10 cellular contexts compared by ENCODE assay signal in genomic region chr3:168714609-168715240, GRCh38.
DNase-seq lines count a peak whose midpoint lies in the region; ATAC-seq and TF ChIP-seq lines count a peak whose summit lies in the region.
"Had no signal": no experiment of that assay in that cellular context is flagged by ENCODE, and none has a peak within 500 bp of the region (broad histone marks: within the 10 kb centered on the region; RNA-seq: fewer than 3 reads in every experiment).

No MANE protein-coding gene starts in this region.

- peak; percentile 99 for ATAC-seq in GM18517 (IDR thresholded peaks at IDR 0.05; ENCODE audit: unreplicated experiment)
- peak; percentile 98 for ATAC-seq in GM21367 (IDR thresholded peaks at IDR 0.05; ENCODE audit: unreplicated experiment)
- ATAC-seq in HG02943 (IDR thresholded peaks at IDR 0.05; ENCODE audit: low read depth, unreplicated experiment) = peak; percentile 95
- peak; percentile 95 for ATAC-seq in HG03565 (IDR thresholded peaks at IDR 0.05; ENCODE audit: unreplicated experiment)
- ATAC-seq in upper lobe of left lung (ENCODE audit: low FRiP score in 2 of 2) = no peak
- no peak for ATAC-seq in gastrocnemius medialis

- H3K4me1 ChIP-seq in upper lobe of left lung (no peaks in the 10 kb centered on the region), gastrocnemius medialis (no peaks in the 10 kb centered on the region)

- H3K4me3 ChIP-seq in upper lobe of left lung (no peak overlapping the region), gastrocnemius medialis (no peak overlapping the region)

- H3K27me3 ChIP-seq in upper lobe of left lung (no peaks in the 10 kb centered on the region), gastrocnemius medialis (no peaks in the 10 kb centered on the region)

- TF ChIP-seq CTCF in upper lobe of left lung (IDR thresholded peaks at IDR 0.05) (no peak), gastrocnemius medialis (IDR thresholded peaks at IDR 0.05 in 4 of 5, conservative IDR thresholded peaks at IDR 0.05 in 1 of 5) (no peak)

- intact Hi-C loops in gastrocnemius medialis (cut with DNase I; ENCODE audit: low total_unique reads) = no loop called here

- TF ChIP-seq EP300 in upper lobe of left lung (IDR thresholded peaks at IDR 0.05) = no peak

- H3K27ac ChIP-seq in upper lobe of left lung (no peak overlapping the region), gastrocnemius medialis (no peak overlapping the region)

- 33 to 69% methylated on average over 1 of the region's 1 CpG for WGBS in upper lobe of left lung, 2 donors

- no peak for TF ChIP-seq POLR2A in upper lobe of left lung (IDR thresholded peaks at IDR 0.05)
- TF ChIP-seq POLR2A in gastrocnemius medialis (IDR thresholded peaks at IDR 0.05) = no peak

- in situ Hi-C loops in gastrocnemius medialis (cut with MboI; ENCODE audit: low sequenced_read_pairs in 4 of 4) = no loop called here

- no peak for DNase-seq in stimulated activated CD4-positive, alpha-beta T cell treated with anti-CD3 and anti-CD28 coated beads, Interleukin-15, amount 100 ng/mL, for 24 hours
- no peak for DNase-seq in upper lobe of left lung
- no peak for DNase-seq in NCI-H2029 treated with DMSO at 0.1 percent for 48 hours (lab: John Stamatoyannopoulos, UW)
- DNase-seq in gastrocnemius medialis = no peak
- DNase-seq: activated naive CD4-positive, alpha-beta T cell treated with anti-CD3 and anti-CD28 coated beads for 36 hours; NCI-H510A treated with DMSO at 0.1 percent for 48 hours had no signal

- H3K9me3 ChIP-seq in upper lobe of left lung (no peaks in the 10 kb centered on the region), gastrocnemius medialis (no peaks in the 10 kb centered on the region)

- H3K36me3 ChIP-seq in upper lobe of left lung (no peaks in the 10 kb centered on the region), gastrocnemius medialis (no peaks in the 10 kb centered on the region)

Comparison
In these comparisons a context has a peak if more than half of its experiments do, and no peak if none do; other contexts are left out.
1. ATAC-seq: peak in GM18517 (single experiment), GM21367 (single experiment), HG02943 (single experiment) and HG03565 (single experiment); none in upper lobe of left lung (0 of 2) and gastrocnemius medialis (0 of 2).